ENCODE assay signal across 9 cellular contexts in genomic region chrX:53288173-53288572, GRCh38. TPM values are rescaled to one million over a fixed set of nuclear protein-coding genes. Genes with fewer than 3 reads are reported as not detected.
DNase-seq lines count a peak whose midpoint lies in the region; ATAC-seq, FAIRE-seq and TF ChIP-seq lines count a peak whose summit lies in the region.
"Had no signal": no experiment of that assay in that cellular context is flagged by ENCODE, and none has a peak within 500 bp of the region (broad histone marks: within the 10 kb centered on the region; RNA-seq: fewer than 3 reads in every experiment).

No MANE protein-coding gene starts in this region.

- DNase-seq in activated CD4-positive, alpha-beta T cell treated with anti-CD3 and anti-CD28 coated beads for 48 hours = peak; percentile 16
- no peak for DNase-seq in activated CD4-positive, alpha-beta T cell treated with anti-CD3 and anti-CD28 coated beads, Interleukin-2, amount 50 U/mL, for 4 hours
- DNase-seq in SJCRH30 = peak; percentile 9 to 24
- DNase-seq in fibroblast of gingiva (ENCODE audit: low read depth) = peak; percentile 14
- peak; percentile 38 to 90 (median 58) for DNase-seq in posterior cingulate gyrus
- DNase-seq in foreskin keratinocyte = no peak
- no peak for DNase-seq in GM12892 (ENCODE audit: insufficient read length)

- H3K9me3 ChIP-seq in SJCRH30 (replicated peaks) = no peaks in the 10 kb centered on the region

- H3K4me3 ChIP-seq in SJCRH30 = no peak overlapping the region

- TF ChIP-seq CTCF in foreskin keratinocyte (conservative IDR thresholded peaks at IDR 0.05) = no peak

- H3K27me3 ChIP-seq in SJCRH30 (no peaks in the 10 kb centered on the region), foreskin keratinocyte (no peaks in the 10 kb centered on the region)

- no peak for FAIRE-seq in GM12892 (lab: Jason Lieb, UNC)
- FAIRE-seq: TTC549 had no signal

- intact Hi-C loops in posterior cingulate gyrus (cut with DNase I) = no loop called here

- H3K4me1 ChIP-seq in SJCRH30 (no peaks in the 10 kb centered on the region), foreskin keratinocyte (no peaks in the 10 kb centered on the region)

- no peak for TF ChIP-seq POLR2A in GM12892 (IDR thresholded peaks at IDR 0.05; ENCODE audit: low read depth, low read length)

- H3K27ac ChIP-seq in SJCRH30 = no peak overlapping the region
- no peak overlapping the region for H3K27ac ChIP-seq in foreskin keratinocyte

- ATAC-seq in GM19351 (IDR thresholded peaks at IDR 0.05; ENCODE audit: unreplicated experiment) (no peak), foreskin keratinocyte (no peak)

- no peaks in the 10 kb centered on the region for H3K36me3 ChIP-seq in SJCRH30

RNA-seq across cellular contexts. Expression of gene IQSEC2, which starts 6.8 kb away (rescaled TPM):
- total RNA-seq in SJCRH30 (2014; rRNA removed; shearing (Covaris generic)) = 1.8 and 2.2 TPM in 2 replicates
- total RNA-seq in foreskin keratinocyte = 4.8 and 6.0 TPM in 2 replicates
- polyA plus RNA-seq in foreskin keratinocyte = 4.8 and 5.4 TPM in 2 replicates
- 1.1 TPM for polyA plus RNA-seq in GM12892 (2012; ENCODE audit: missing spikeins)

Comparison
In these comparisons a context has a peak if more than half of its experiments do, and no peak if none do; other contexts are left out.
1. DNase-seq: peak in activated CD4-positive, alpha-beta T cell treated with anti-CD3 and anti-CD28 coated beads for 48 hours (single experiment), SJCRH30 (2 of 2), fibroblast of gingiva (single experiment) and posterior cingulate gyrus (10 of 10); none in activated CD4-positive, alpha-beta T cell treated with anti-CD3 and anti-CD28 coated beads, Interleukin-2, amount 50 U/mL, for 4 hours (0 of 2), foreskin keratinocyte (0 of 2) and GM12892 (single experiment).